10 cellular contexts compared by ENCODE assay signal in the genomic region with DNA sequence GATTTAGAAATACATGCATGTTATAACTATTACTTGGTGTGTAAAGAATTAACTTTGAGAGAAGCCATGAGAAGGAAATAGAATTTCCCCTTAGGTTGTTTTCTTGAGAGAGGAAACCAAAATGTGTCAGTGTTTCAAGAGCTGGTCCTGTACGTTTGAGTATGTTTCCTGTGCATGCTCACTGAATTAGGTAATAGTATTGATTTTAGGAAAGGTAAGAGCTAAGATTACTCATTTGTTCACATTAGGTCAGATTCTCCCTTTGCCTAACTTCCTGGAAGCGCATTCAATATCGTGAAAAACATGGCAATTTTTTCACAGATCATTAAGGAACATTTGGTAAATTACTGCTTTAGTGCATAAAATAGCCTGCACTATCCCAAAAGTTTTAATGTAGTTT. TPM values are rescaled to one million over a fixed set of nuclear protein-coding genes. Genes with fewer than 3 reads are reported as not detected.
DNase-seq lines count a peak whose midpoint lies in the region; ATAC-seq, FAIRE-seq and TF ChIP-seq lines count a peak whose summit lies in the region.
"Had no signal": no experiment of that assay in that cellular context is flagged by ENCODE, and none has a peak within 500 bp of the region (broad histone marks: within the 10 kb centered on the region; RNA-seq: fewer than 3 reads in every experiment).

No MANE protein-coding gene starts in this region.

- DNase-seq in PC-3 (peak; percentile 48), left lobe of liver (ENCODE audit: low spot score) (no peak), D721Med (ENCODE audit: insufficient read length, low spot score) (no peak), ascending aorta (ENCODE audit: low spot score in 2 of 2) (no peak), NCI-H524 (lab: John Stamatoyannopoulos, UW) (no peak)
- DNase-seq: NCI-H2081 treated with DMSO at 0.1 percent for 48 hours had no signal

- H3K4me3 ChIP-seq in PC-3 (ENCODE audit: low read length) (no peak overlapping the region), ascending aorta (no peak overlapping the region)
- H3K4me3 ChIP-seq: suprapubic skin had no signal

- H3K4me2 ChIP-seq in PC-3 (ENCODE audit: low read length): no peak overlapping the region

- POLR2A ChIA-PET in PC-3 (lab: Charles Lee; ENCODE audit: unreplicated experiment): no interaction called here

- H3K4me1 ChIP-seq in PC-3 (ENCODE audit: insufficient read depth, low read length) (peaks cover 18% of the 10 kb centered on the region), ascending aorta (no peaks in the 10 kb centered on the region)

- H3K36me3 ChIP-seq in PC-3 (ENCODE audit: low read depth, low read length) (no peaks in the 10 kb centered on the region), ascending aorta (no peaks in the 10 kb centered on the region)
- H3K36me3 ChIP-seq: suprapubic skin had no signal

- H3K27me3 ChIP-seq in PC-3 (ENCODE audit: low read length) (no peaks in the 10 kb centered on the region), ascending aorta (no peaks in the 10 kb centered on the region)
- H3K27me3 ChIP-seq: suprapubic skin had no signal

- FAIRE-seq in D721Med (lab: Jason Lieb, UNC): no peak

- CTCF ChIA-PET in PC-3 (lab: Charles Lee): no interaction called here

- H3K9me2 ChIP-seq in PC-3 (replicated peaks; ENCODE audit: low read length): no peaks in the 10 kb centered on the region

- H3K27ac ChIP-seq in PC-3 (ENCODE audit: low read length): peak overlapping the region; percentile 2; the same call in 1 of the 2 replicates
- H3K27ac ChIP-seq in ascending aorta: no peak overlapping the region
- H3K27ac ChIP-seq: suprapubic skin had no signal

- ATAC-seq in GM18517 (IDR thresholded peaks at IDR 0.05; ENCODE audit: unreplicated experiment): peak; percentile 32
- ATAC-seq in GM21619 (IDR thresholded peaks at IDR 0.05; ENCODE audit: unreplicated experiment): peak; percentile 40
- no peak for ATAC-seq in PC-3
- peak; percentile 86 for ATAC-seq in left lobe of liver
- ATAC-seq in HG03025 (IDR thresholded peaks at IDR 0.05; ENCODE audit: low FRiP score, unreplicated experiment): no peak

- H2AFZ ChIP-seq in PC-3 (ENCODE audit: low read length): no peak overlapping the region

- TF ChIP-seq CTCF in PC-3 (conservative IDR thresholded peaks at IDR 0.05; ENCODE audit: low read depth, low read length): no peak
- no peak for TF ChIP-seq CTCF in D721Med (IDR thresholded peaks at IDR 0.05; ENCODE audit: insufficient read depth, missing control alignments)
- no peak for TF ChIP-seq CTCF in ascending aorta (IDR thresholded peaks at IDR 0.05)

- intact Hi-C loops in PC-3 (cut with micrococcal nuclease) (no loop called here), ascending aorta (cut with DNase I) (no loop called here)

- no peaks in the 10 kb centered on the region for H3K79me2 ChIP-seq in PC-3 (ENCODE audit: low read length)

- no peaks in the 10 kb centered on the region for H3F3A ChIP-seq in PC-3 (ENCODE audit: low read length, unreplicated experiment)

- BruUV-seq in PC-3 (replicated peaks; lab: Mats Ljungman, UMichigan): no TSS peak

- H3K9me3 ChIP-seq in PC-3 (ENCODE audit: low read length) (no peaks in the 10 kb centered on the region), ascending aorta (no peaks in the 10 kb centered on the region)
- H3K9me3 ChIP-seq: suprapubic skin had no signal

- H4K20me1 ChIP-seq in PC-3 (ENCODE audit: low read length): no peaks in the 10 kb centered on the region

- no peak overlapping the region for H3K9ac ChIP-seq in PC-3 (ENCODE audit: low read length)

RNA-seq across cellular contexts. Expression of gene RDX, which starts 49.3 kb away (rescaled TPM):
- 86.2 and 131 TPM in 2 replicates for total RNA-seq in PC-3 (2014; rRNA removed)
- total RNA-seq in left lobe of liver: 77.7 TPM
- total RNA-seq in ascending aorta: 105 TPM

Comparison
In these comparisons a context has a peak if more than half of its experiments do, and no peak if none do; other contexts are left out.
1. ATAC-seq: peak in GM18517 (single experiment), GM21619 (single experiment) and left lobe of liver (single experiment); none in PC-3 (single experiment) and HG03025 (single experiment).